In the genomic region with DNA sequence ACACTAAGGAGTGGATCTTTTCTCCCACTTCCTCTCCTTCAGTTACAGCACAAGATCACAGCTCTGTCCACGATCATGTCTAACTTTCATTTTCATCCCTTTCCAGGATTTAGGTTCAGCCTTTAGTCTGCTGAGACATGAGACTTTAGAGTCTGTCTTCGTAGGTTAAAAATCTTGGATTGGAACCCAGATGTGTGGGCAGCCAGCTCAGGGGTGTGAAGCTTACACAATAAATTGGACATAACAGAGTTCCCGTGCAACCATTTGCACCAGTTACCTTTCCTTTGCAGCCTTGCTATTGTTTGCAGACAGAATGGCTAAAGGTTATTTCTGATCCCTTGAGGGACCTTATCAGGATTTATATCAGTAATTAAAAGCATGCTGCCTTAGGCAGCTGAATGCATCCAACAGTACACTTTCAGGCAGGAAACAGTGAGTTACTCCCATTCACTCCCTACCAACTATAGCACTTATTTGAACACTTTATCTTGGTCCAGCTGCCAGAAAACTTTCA, we compare ENCODE assay signal across 13 cellular contexts.
DNase-seq lines count a peak whose midpoint lies in the region; ATAC-seq and TF ChIP-seq lines count a peak whose summit lies in the region.
"Had no signal": no experiment of that assay in that cellular context is flagged by ENCODE, and none has a peak within 500 bp of the region (broad histone marks: within the 10 kb centered on the region; RNA-seq: fewer than 3 reads in every experiment).

No MANE protein-coding gene starts in this region.

- H2AFZ ChIP-seq in PC-3 (ENCODE audit: low read length), result no peak overlapping the region

- no peak for TF ChIP-seq EP300 in esophagus muscularis mucosa (IDR thresholded peaks at IDR 0.05)

- CTCF ChIA-PET in AG04450 (lab: Charles Lee) (interaction anchor here (0.6 to 11.0 kb wide), 5 partner anchors 33 to 122 kb away, joined by 3 to 183 read pairs (median 3); no protein-coding TSS in a partner anchor), PC-3 (lab: Charles Lee) (no interaction called here)

- no TSS peak for BruUV-seq in PC-3 (replicated peaks; lab: Mats Ljungman, UMichigan)

- peaks cover 2% of the 10 kb centered on the region for H3K27me3 ChIP-seq in AG04450 (ENCODE audit: control insufficient read depth, insufficient read depth, low read length)
- peaks cover 73% of the 10 kb centered on the region for H3K27me3 ChIP-seq in PC-3 (ENCODE audit: low read length)
- H3K27me3 ChIP-seq in esophagus muscularis mucosa, result no peaks in the 10 kb centered on the region

- H4K20me1 ChIP-seq in PC-3 (ENCODE audit: low read length), result no peaks in the 10 kb centered on the region

- H3K27ac Mint-ChIP-seq in nephron, result peak overlapping the region; percentile 85 to 93 (median 87)
- H3K27ac Mint-ChIP-seq: activated naive CD4-positive, alpha-beta T cell treated with anti-CD3 and anti-CD28 coated beads, Interleukin-2, amount 50 U/mL, for 24 hours; naive thymus-derived CD8-positive, alpha-beta T cell had no signal

- POLR2A ChIA-PET in AG04450 (lab: Yijun Ruan, JAX), result no interaction called here
- POLR2A ChIA-PET in PC-3 (lab: Charles Lee; ENCODE audit: unreplicated experiment), result no interaction called here

- no peak overlapping the region for H3K9ac ChIP-seq in PC-3 (ENCODE audit: low read length)

- peak overlapping the region; percentile 29 for H3K4me3 ChIP-seq in AG04450 (ENCODE audit: low read depth, low read length)
- H3K4me3 ChIP-seq in PC-3 (ENCODE audit: low read length), result peak overlapping the region; percentile 28; the same call in 1 of the 2 replicates
- peak overlapping the region in 3 of 4 donors; percentile 3 to 10 (median 5) for H3K4me3 ChIP-seq in esophagus muscularis mucosa

- H3K36me3 ChIP-seq in PC-3 (ENCODE audit: low read depth, low read length) (no peaks in the 10 kb centered on the region), esophagus muscularis mucosa (no peaks in the 10 kb centered on the region)

- H3K4me1 Mint-ChIP-seq in nephron, result peaks cover 28% of the 10 kb centered on the region
- H3K4me1 Mint-ChIP-seq: activated naive CD4-positive, alpha-beta T cell treated with anti-CD3 and anti-CD28 coated beads, Interleukin-2, amount 50 U/mL, for 24 hours; naive thymus-derived CD8-positive, alpha-beta T cell had no signal

- H3K27me3 Mint-ChIP-seq in nephron (ENCODE audit: low read depth), result no peaks in the 10 kb centered on the region

- peak; percentile 20; the same call in 1 of the 2 replicates for ATAC-seq in PC-3
- ATAC-seq in HG03354 (IDR thresholded peaks at IDR 0.05; ENCODE audit: poor library complexity, severe bottlenecking, unreplicated experiment), result no peak
- ATAC-seq: naive thymus-derived CD8-positive, alpha-beta T cell; stimulated activated naive CD8-positive, alpha-beta T cell treated with anti-CD3 and anti-CD28 coated beads, Interleukin-15, Interleukin-2, amounts not matched to agents 100 U/mL and 50 U/mL, for 24 hours had no signal

- H3K27ac ChIP-seq in AG04450 (ENCODE audit: low read depth, low read length) (no peak overlapping the region), PC-3 (ENCODE audit: low read length) (no peak overlapping the region), esophagus muscularis mucosa (replicated peaks in 1 of 4) (no peak overlapping the region)

- no peaks in the 10 kb centered on the region for H3K79me2 ChIP-seq in PC-3 (ENCODE audit: low read length)

- no peaks in the 10 kb centered on the region for H3K4me1 ChIP-seq in PC-3 (ENCODE audit: insufficient read depth, low read length)
- H3K4me1 ChIP-seq in esophagus muscularis mucosa, result peaks cover 5 to 14% (median 11%) of the 10 kb centered on the region in 4 donors

- no peak for TF ChIP-seq POLR2A in esophagus muscularis mucosa (IDR thresholded peaks at IDR 0.05; ENCODE audit: low read depth)

- H3K4me2 ChIP-seq in PC-3 (ENCODE audit: low read length), result peak overlapping the region; percentile 37; the same call in 1 of the 2 replicates

- H3K9me3 ChIP-seq in AG04450 (ENCODE audit: control insufficient read depth, insufficient read depth, low read length) (no peaks in the 10 kb centered on the region), PC-3 (ENCODE audit: low read length) (no peaks in the 10 kb centered on the region), esophagus muscularis mucosa (no peaks in the 10 kb centered on the region)

- TF ChIP-seq CTCF in AG04450 (IDR thresholded peaks at IDR 0.05; ENCODE audit: low read depth, low read length) (no peak), PC-3 (conservative IDR thresholded peaks at IDR 0.05; ENCODE audit: low read depth, low read length) (no peak), esophagus muscularis mucosa (IDR thresholded peaks at IDR 0.05) (no peak), nephron (IDR thresholded peaks at IDR 0.05; ENCODE audit: unreplicated experiment in 3 of 3) (no peak)

- H3F3A ChIP-seq in PC-3 (ENCODE audit: low read length, unreplicated experiment), result no peaks in the 10 kb centered on the region

- no peaks in the 10 kb centered on the region for H3K9me3 Mint-ChIP-seq in nephron
- H3K9me3 Mint-ChIP-seq: activated naive CD4-positive, alpha-beta T cell treated with anti-CD3 and anti-CD28 coated beads, Interleukin-2, amount 50 U/mL, for 24 hours; naive thymus-derived CD8-positive, alpha-beta T cell had no signal

- no peaks in the 10 kb centered on the region for H3K9me2 ChIP-seq in PC-3 (replicated peaks; ENCODE audit: low read length)

- no peaks in the 10 kb centered on the region for H3K36me3 Mint-ChIP-seq in nephron (ENCODE audit: low read depth)
- H3K36me3 Mint-ChIP-seq: activated naive CD4-positive, alpha-beta T cell treated with anti-CD3 and anti-CD28 coated beads, Interleukin-2, amount 50 U/mL, for 24 hours; naive thymus-derived CD8-positive, alpha-beta T cell had no signal

- intact Hi-C loops in PC-3 (cut with micrococcal nuclease), result no loop called here
- intact Hi-C loops in esophagus muscularis mucosa (cut with DNase I), result no loop called here

- 18% methylated on average over 3 of the region's 3 CpGs for WGBS in esophagus muscularis mucosa

- DNase-seq in AG04450 (ENCODE audit: low read depth, low spot score) (no peak), PC-3 (no peak), esophagus muscularis mucosa (ENCODE audit: extremely low spot score) (no peak), SKM-1 treated with dmso at 0.1 percent for 144 hours (lab: John Stamatoyannopoulos, UW; ENCODE audit: unreplicated experiment) (no peak), NCI-H1417 treated with DMSO at 0.1 percent for 48 hours (lab: John Stamatoyannopoulos, UW) (no peak)
- no peak for DNase-seq in activated T-cell treated with anti-CD3 and anti-CD28 coated beads, Interleukin-2, amount 50 U/mL, for 1 hour
- DNase-seq: naive thymus-derived CD8-positive, alpha-beta T cell; NCI-H446 treated with DMSO at 0.1 percent for 48 hours; stimulated activated CD4-positive, alpha-beta T cell treated with anti-CD3 and anti-CD28 coated beads, Interleukin-2, amount 100 ng/mL, for 24 hours; stimulated activated naive CD8-positive, alpha-beta T cell treated with anti-CD3 and anti-CD28 coated beads, Interleukin-15, Interleukin-2, amounts not matched to agents 100 U/mL and 50 U/mL, for 24 hours had no signal

- peak overlapping the region in 2 of 3 experiments; percentile 4 to 45 for H3K4me3 Mint-ChIP-seq in nephron
- H3K4me3 Mint-ChIP-seq: activated naive CD4-positive, alpha-beta T cell treated with anti-CD3 and anti-CD28 coated beads, Interleukin-2, amount 50 U/mL, for 24 hours; naive thymus-derived CD8-positive, alpha-beta T cell had no signal
